15 cellular contexts compared by ENCODE assay signal in the genomic region with DNA sequence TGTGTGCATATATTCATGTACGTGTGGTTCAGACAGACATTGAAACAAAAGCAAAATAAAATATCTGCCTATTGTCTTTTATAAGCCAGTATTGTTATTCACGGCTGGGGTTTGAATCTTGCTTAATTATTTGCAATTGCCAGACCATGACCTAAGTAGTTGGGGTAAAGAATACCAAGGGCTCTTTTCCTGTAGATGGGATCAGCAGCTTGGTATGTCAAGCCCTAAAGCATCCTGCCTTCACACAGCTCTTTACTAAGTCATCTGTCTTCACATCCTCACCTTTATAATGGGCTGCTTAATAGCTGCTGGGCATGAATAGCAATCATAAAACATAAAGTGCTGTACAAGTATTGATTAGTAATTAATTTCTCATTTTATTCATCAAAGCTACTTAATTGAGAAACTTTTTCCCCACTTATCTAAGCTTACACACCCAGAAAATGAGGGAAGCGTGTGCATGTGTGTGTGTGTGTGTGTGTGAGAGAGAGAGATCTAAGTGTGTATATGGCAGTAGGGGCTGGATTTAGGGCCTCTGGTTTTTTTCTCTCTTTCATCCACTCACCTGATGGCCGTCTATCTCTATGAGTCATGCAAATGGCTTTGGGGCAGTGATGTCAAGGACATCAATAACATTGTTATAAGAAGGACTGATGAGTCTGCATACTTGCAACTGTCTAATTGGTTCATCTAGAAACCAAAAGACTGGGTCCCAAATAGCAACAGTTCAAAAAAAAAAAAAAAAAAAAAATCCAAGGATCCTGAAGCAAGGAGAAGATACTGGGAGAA.
DNase-seq lines count a peak whose midpoint lies in the region; ATAC-seq, FAIRE-seq and TF ChIP-seq lines count a peak whose summit lies in the region.
"Had no signal": no experiment of that assay in that cellular context is flagged by ENCODE, and none has a peak within 500 bp of the region (broad histone marks: within the 10 kb centered on the region; RNA-seq: fewer than 3 reads in every experiment).

No MANE protein-coding gene starts in this region.

- BruUV-seq in MCF 10A (replicated peaks; lab: Mats Ljungman, UMichigan) = no TSS peak

- in situ Hi-C loops in transverse colon (cut with MboI; ENCODE audit: low pct_ligation_motif_present in 1 of 4, low pct_unique_long_range_greater_than_20kb in 1 of 4, low sequenced_read_pairs in 3 of 4) = no loop called here

- no peaks in the 10 kb centered on the region for H3K27me3 ChIP-seq in breast epithelium
- no peaks in the 10 kb centered on the region for H3K27me3 ChIP-seq in astrocyte (ENCODE audit: insufficient read depth, low read length)
- no peaks in the 10 kb centered on the region for H3K27me3 ChIP-seq in aorta (ENCODE audit: control insufficient read depth in 1 of 2, insufficient read depth in 2 of 2, low read length in 1 of 2)
- H3K27me3 ChIP-seq in transverse colon = no peaks in the 10 kb centered on the region
- H3K27me3 ChIP-seq: left lung, neutrophil, uterus had no signal

- no peak overlapping the region for H2AFZ ChIP-seq in astrocyte (ENCODE audit: low read depth, low read length)

- peak overlapping the region; percentile 43 for H3K4me2 ChIP-seq in astrocyte (ENCODE audit: low read length)

- H3K27ac Mint-ChIP-seq in MCF 10A (ENCODE audit: low read depth, unreplicated experiment) (peak overlapping the region; percentile 99), astrocyte (ENCODE audit: unreplicated experiment) (peak overlapping the region; percentile 100)
- H3K27ac Mint-ChIP-seq: activated CD4-positive, alpha-beta T cell treated with anti-CD3 and anti-CD28 coated beads, Interleukin-2, amount 10 ng/mL, durations not matched to agents 7 days and 5 days; activated T-helper 17 cell treated with anti-CD3 and anti-CD28 coated beads, Interleukin-2, amount 50 U/mL, for 72 hours had no signal

- H3K36me3 ChIP-seq in breast epithelium (no peaks in the 10 kb centered on the region), astrocyte (ENCODE audit: insufficient read depth, low read length) (no peaks in the 10 kb centered on the region), aorta (ENCODE audit: control insufficient read depth in 1 of 2, insufficient read depth in 2 of 2, low read length in 1 of 2) (no peaks in the 10 kb centered on the region), transverse colon (no peaks in the 10 kb centered on the region)
- H3K36me3 ChIP-seq: left lung, neutrophil, uterus had no signal

- no peaks in the 10 kb centered on the region for H3K36me3 Mint-ChIP-seq in MCF 10A (ENCODE audit: insufficient read depth, unreplicated experiment)
- no peaks in the 10 kb centered on the region for H3K36me3 Mint-ChIP-seq in astrocyte (ENCODE audit: low read depth, unreplicated experiment)

- no peaks in the 10 kb centered on the region for H3K4me1 ChIP-seq in breast epithelium
- H3K4me1 ChIP-seq in astrocyte (ENCODE audit: insufficient read depth, low read length) = peaks cover 46% of the 10 kb centered on the region
- peaks cover 3 to 5% of the 10 kb centered on the region in 2 donors for H3K4me1 ChIP-seq in aorta (ENCODE audit: control insufficient read depth in 1 of 2, insufficient read depth in 2 of 2, low read length in 2 of 2)
- no peaks in the 10 kb centered on the region for H3K4me1 ChIP-seq in transverse colon
- H3K4me1 ChIP-seq: left lung, uterus had no signal

- TF ChIP-seq EP300 in transverse colon (IDR thresholded peaks at IDR 0.05; ENCODE audit: low read depth) = no peak

- H3K27me3 Mint-ChIP-seq in MCF 10A (ENCODE audit: insufficient read depth, unreplicated experiment) (no peaks in the 10 kb centered on the region), astrocyte (ENCODE audit: low read depth, unreplicated experiment) (no peaks in the 10 kb centered on the region)

- no peak for TF ChIP-seq CTCF in MCF 10A (IDR thresholded peaks at IDR 0.05; ENCODE audit: unreplicated experiment)
- no peak for TF ChIP-seq CTCF in breast epithelium (IDR thresholded peaks at IDR 0.05)
- no peak for TF ChIP-seq CTCF in astrocyte (IDR thresholded peaks at IDR 0.05; ENCODE audit: insufficient read depth, low read depth, low read length)
- TF ChIP-seq CTCF in transverse colon (IDR thresholded peaks at IDR 0.05) = no peak

- H3K9me3 ChIP-seq in breast epithelium (no peaks in the 10 kb centered on the region), astrocyte (ENCODE audit: insufficient read depth, low read depth, low read length) (no peaks in the 10 kb centered on the region), aorta (ENCODE audit: control insufficient read depth, low read length) (peaks cover 1% of the 10 kb centered on the region), transverse colon (no peaks in the 10 kb centered on the region)
- H3K9me3 ChIP-seq: left lung, neutrophil, uterus had no signal

- no peaks in the 10 kb centered on the region for H4K20me1 ChIP-seq in astrocyte (ENCODE audit: insufficient read depth, low read length)

- ATAC-seq in aorta (ENCODE audit: low FRiP score) = no peak
- ATAC-seq: activated T-helper 17 cell treated with anti-CD3 and anti-CD28 coated beads, Interleukin-2, amount 50 U/mL, for 72 hours; left lung had no signal

- POLR2A ChIA-PET in MCF 10A (lab: Yijun Ruan, JAX) = interaction anchor here (0.7 kb wide), 1 partner anchor 18 kb away, joined by 3 read pairs; no protein-coding TSS in a partner anchor

- TF ChIP-seq POLR2A in breast epithelium (IDR thresholded peaks at IDR 0.05) (no peak), transverse colon (IDR thresholded peaks at IDR 0.05) (no peak)

- H3K9me3 Mint-ChIP-seq in MCF 10A (ENCODE audit: unreplicated experiment) (peaks cover 8% of the 10 kb centered on the region), astrocyte (ENCODE audit: unreplicated experiment) (no peaks in the 10 kb centered on the region)
- H3K9me3 Mint-ChIP-seq: activated CD4-positive, alpha-beta T cell treated with anti-CD3 and anti-CD28 coated beads, Interleukin-2, amount 10 ng/mL, durations not matched to agents 7 days and 5 days; activated T-helper 17 cell treated with anti-CD3 and anti-CD28 coated beads, Interleukin-2, amount 50 U/mL, for 72 hours had no signal

- CTCF ChIA-PET in MCF 10A (lab: Yijun Ruan, JAX) = interaction anchor here (0.6 to 1.3 kb wide), 3 partner anchors 38 to 688 kb away, joined by 3 to 5 read pairs (median 4); no protein-coding TSS in a partner anchor

- WGBS in aorta, 2 donors = 79 to 81% methylated on average over 4 of the region's 4 CpGs
- WGBS in transverse colon (ENCODE audit: low coverage in 1 of 2), 2 donors = 66 to 71% methylated on average over 4 of the region's 4 CpGs

- DNase-seq in MCF 10A (ENCODE audit: unreplicated experiment) (no peak), breast epithelium (ENCODE audit: low spot score in 2 of 2) (no peak), astrocyte (ENCODE audit: low read depth) (peak; percentile 88), iris pigment epithelial cell (ENCODE audit: low read depth) (peak; percentile 85), aorta (no peak), foreskin melanocyte (no peak), NCI-H774 (lab: John Stamatoyannopoulos, UW) (no peak), transverse colon (no peak)
- DNase-seq: activated CD4-positive, alpha-beta T cell treated with anti-CD3 and anti-CD28 coated beads, Interleukin-2, amount 10 ng/mL, durations not matched to agents 7 days and 5 days; KG1; left lung; NCI-H2029; uterus had no signal

- intact Hi-C loops in MCF 10A (cut with micrococcal nuclease) (no loop called here), breast epithelium (cut with DNase I; ENCODE audit: low total_unique reads) (no loop called here), aorta (cut with DNase I) (loop anchor here (10.0 kb wide), 3 partner anchors 129 to 811 kb away; no protein-coding TSS in a partner anchor), transverse colon (cut with DNase I; ENCODE audit: low total_unique reads) (no loop called here)

- H3K79me2 ChIP-seq in astrocyte (ENCODE audit: insufficient read depth, low read length) = no peaks in the 10 kb centered on the region

- H3K27ac ChIP-seq in breast epithelium (no peak overlapping the region), astrocyte (ENCODE audit: low read depth, low read length) (peak overlapping the region; percentile 89), aorta (ENCODE audit: low read depth in 1 of 2, low read length in 2 of 2) (peak overlapping the region; percentile 57 to 95), transverse colon (no peak overlapping the region)
- H3K27ac ChIP-seq: left lung, neutrophil, uterus had no signal

- H3K4me1 Mint-ChIP-seq in MCF 10A (ENCODE audit: insufficient read depth, unreplicated experiment) = peaks cover 42% of the 10 kb centered on the region
- peaks cover 51% of the 10 kb centered on the region for H3K4me1 Mint-ChIP-seq in astrocyte (ENCODE audit: low read depth, unreplicated experiment)
- H3K4me1 Mint-ChIP-seq: activated T-helper 17 cell treated with anti-CD3 and anti-CD28 coated beads, Interleukin-2, amount 50 U/mL, for 72 hours had no signal

- H3K4me3 ChIP-seq in breast epithelium (no peak overlapping the region), astrocyte (ENCODE audit: insufficient read depth, low read depth, low read length) (no peak overlapping the region), aorta (ENCODE audit: low read length in 2 of 2) (no peak overlapping the region), transverse colon (no peak overlapping the region)
- H3K4me3 ChIP-seq: left lung, uterus had no signal

- no peak overlapping the region for H3K9ac ChIP-seq in astrocyte (ENCODE audit: low read length)

- no peak for FAIRE-seq in astrocyte (lab: Jason Lieb, UNC)

- no peak overlapping the region for H3K4me3 Mint-ChIP-seq in MCF 10A (ENCODE audit: unreplicated experiment)
- no peak overlapping the region for H3K4me3 Mint-ChIP-seq in astrocyte (ENCODE audit: unreplicated experiment)
- H3K4me3 Mint-ChIP-seq: activated CD4-positive, alpha-beta T cell treated with anti-CD3 and anti-CD28 coated beads, Interleukin-2, amount 10 ng/mL, durations not matched to agents 7 days and 5 days; activated T-helper 17 cell treated with anti-CD3 and anti-CD28 coated beads, Interleukin-2, amount 50 U/mL, for 72 hours had no signal

Comparison
In these comparisons a context has a peak if more than half of its experiments do, and no peak if none do; other contexts are left out.
1. DNase-seq: peak in astrocyte (single experiment) and iris pigment epithelial cell (single experiment); none in MCF 10A (single experiment), breast epithelium (0 of 2), aorta (0 of 2), foreskin melanocyte (single experiment), NCI-H774 (single experiment) and transverse colon (single experiment).
2. H3K27ac ChIP-seq: peak in astrocyte (single experiment) and aorta (2 of 2); none in breast epithelium (0 of 2) and transverse colon (0 of 4).
3. intact Hi-C loops: an anchor here in aorta (10.0 kb wide); none called in MCF 10A, breast epithelium and transverse colon.